Comparison of ENCODE assay signal across 1 cellular context in the genomic region with DNA sequence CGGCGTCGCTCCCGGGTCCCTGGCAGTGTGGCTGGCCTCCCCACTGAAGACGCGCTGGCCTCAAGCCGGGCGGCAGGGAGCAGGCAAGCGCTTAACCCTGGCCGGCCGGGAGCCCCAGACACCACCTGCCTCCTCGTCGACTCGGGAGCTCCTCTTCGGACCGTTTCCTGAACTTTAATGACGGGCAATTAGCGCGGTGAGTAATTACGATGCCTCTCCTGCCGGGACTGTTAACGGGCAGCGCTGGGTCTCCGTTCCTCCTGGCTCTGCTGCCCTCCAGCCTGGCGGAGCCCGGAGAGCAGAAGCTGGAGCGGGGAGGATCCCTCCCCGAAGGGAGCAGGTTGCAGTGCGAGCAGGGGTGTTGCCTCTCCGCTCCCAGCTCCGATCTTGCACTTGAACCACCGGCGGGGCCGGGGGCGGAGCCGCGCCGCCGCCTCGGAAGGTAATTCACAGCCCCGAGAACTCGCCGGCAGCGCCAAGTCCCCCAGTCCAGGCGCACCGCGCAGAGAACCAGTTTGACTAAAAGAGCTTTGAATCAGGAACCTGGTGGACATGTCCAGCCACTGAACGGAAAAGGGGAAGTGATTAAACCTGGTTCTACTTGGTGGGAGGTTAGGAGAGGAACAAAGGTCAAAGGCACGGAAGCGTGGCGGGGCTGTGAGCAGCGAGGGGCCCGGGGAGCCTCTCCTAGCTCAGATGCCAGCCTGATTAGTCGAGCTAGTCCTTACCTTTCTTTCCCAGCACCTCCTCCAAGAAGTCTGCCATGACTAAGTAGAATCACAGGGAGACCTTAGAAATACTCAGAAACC.
A peak's percentile ranks its signal among the peaks of the same experiment; 100 is the strongest.
TF ChIP-seq lines count a peak whose summit lies in the region.

No MANE protein-coding gene starts in this region.

TF ChIP-seq in HepG2, 621 proteins besides CTCF, POLR2A, EP300 and RAD21 (continued from another document and continues in another):
- TF ChIP-seq, protein P1, sequence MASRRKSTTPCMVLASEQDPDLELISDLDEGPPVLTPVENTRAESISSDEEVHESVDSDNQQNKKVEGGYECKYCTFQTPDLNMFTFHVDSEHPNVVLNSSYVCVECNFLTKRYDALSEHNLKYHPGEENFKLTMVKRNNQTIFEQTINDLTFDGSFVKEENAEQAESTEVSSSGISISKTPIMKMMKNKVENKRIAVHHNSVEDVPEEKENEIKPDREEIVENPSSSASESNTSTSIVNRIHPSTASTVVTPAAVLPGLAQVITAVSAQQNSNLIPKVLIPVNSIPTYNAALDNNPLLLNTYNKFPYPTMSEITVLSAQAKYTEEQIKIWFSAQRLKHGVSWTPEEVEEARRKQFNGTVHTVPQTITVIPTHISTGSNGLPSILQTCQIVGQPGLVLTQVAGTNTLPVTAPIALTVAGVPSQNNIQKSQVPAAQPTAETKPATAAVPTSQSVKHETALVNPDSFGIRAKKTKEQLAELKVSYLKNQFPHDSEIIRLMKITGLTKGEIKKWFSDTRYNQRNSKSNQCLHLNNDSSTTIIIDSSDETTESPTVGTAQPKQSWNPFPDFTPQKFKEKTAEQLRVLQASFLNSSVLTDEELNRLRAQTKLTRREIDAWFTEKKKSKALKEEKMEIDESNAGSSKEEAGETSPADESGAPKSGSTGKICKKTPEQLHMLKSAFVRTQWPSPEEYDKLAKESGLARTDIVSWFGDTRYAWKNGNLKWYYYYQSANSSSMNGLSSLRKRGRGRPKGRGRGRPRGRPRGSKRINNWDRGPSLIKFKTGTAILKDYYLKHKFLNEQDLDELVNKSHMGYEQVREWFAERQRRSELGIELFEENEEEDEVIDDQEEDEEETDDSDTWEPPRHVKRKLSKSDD (CRISPR knock-in tag; IDR thresholded peaks at IDR 0.05; ENCODE audit: low read depth): no peak
- no peak; the same call in 1 of the 2 replicates for TF ChIP-seq DNMT1 (CRISPR knock-in tag; IDR thresholded peaks at IDR 0.05)
- no peak for TF ChIP-seq NR1H2 (CRISPR knock-in tag; IDR thresholded peaks at IDR 0.05; ENCODE audit: borderline replicate concordance, low read depth)
- TF ChIP-seq ZNF251 (CRISPR knock-in tag; IDR thresholded peaks at IDR 0.05): no peak
- no peak for TF ChIP-seq ZFP1 (CRISPR knock-in tag; IDR thresholded peaks at IDR 0.05)
- TF ChIP-seq, protein P2, sequence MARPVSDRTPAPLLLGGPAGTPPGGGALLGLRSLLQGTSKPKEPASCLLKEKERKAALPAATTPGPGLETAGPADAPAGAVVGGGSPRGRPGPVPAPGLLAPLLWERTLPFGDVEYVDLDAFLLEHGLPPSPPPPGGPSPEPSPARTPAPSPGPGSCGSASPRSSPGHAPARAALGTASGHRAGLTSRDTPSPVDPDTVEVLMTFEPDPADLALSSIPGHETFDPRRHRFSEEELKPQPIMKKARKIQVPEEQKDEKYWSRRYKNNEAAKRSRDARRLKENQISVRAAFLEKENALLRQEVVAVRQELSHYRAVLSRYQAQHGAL (CRISPR knock-in tag; IDR thresholded peaks at IDR 0.05; ENCODE audit: not compliant biosample characterization): no peak
- TF ChIP-seq REL (CRISPR knock-in tag; conservative IDR thresholded peaks at IDR 0.05): no peak
- no peak for TF ChIP-seq ZNF678 (CRISPR knock-in tag; IDR thresholded peaks at IDR 0.05)
- TF ChIP-seq, protein P3, sequence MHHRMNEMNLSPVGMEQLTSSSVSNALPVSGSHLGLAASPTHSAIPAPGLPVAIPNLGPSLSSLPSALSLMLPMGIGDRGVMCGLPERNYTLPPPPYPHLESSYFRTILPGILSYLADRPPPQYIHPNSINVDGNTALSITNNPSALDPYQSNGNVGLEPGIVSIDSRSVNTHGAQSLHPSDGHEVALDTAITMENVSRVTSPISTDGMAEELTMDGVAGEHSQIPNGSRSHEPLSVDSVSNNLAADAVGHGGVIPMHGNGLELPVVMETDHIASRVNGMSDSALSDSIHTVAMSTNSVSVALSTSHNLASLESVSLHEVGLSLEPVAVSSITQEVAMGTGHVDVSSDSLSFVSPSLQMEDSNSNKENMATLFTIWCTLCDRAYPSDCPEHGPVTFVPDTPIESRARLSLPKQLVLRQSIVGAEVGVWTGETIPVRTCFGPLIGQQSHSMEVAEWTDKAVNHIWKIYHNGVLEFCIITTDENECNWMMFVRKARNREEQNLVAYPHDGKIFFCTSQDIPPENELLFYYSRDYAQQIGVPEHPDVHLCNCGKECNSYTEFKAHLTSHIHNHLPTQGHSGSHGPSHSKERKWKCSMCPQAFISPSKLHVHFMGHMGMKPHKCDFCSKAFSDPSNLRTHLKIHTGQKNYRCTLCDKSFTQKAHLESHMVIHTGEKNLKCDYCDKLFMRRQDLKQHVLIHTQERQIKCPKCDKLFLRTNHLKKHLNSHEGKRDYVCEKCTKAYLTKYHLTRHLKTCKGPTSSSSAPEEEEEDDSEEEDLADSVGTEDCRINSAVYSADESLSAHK (CRISPR knock-in tag; IDR thresholded peaks at IDR 0.05; ENCODE audit: borderline replicate concordance): no peak
- TF ChIP-seq ISX (CRISPR knock-in tag; conservative IDR thresholded peaks at IDR 0.05): no peak
- TF ChIP-seq ZSCAN22 (CRISPR knock-in tag; IDR thresholded peaks at IDR 0.05): 0 out of 2 replicates have a peak, but pooled peaks have one; percentile 41
- TF ChIP-seq, protein P4, sequence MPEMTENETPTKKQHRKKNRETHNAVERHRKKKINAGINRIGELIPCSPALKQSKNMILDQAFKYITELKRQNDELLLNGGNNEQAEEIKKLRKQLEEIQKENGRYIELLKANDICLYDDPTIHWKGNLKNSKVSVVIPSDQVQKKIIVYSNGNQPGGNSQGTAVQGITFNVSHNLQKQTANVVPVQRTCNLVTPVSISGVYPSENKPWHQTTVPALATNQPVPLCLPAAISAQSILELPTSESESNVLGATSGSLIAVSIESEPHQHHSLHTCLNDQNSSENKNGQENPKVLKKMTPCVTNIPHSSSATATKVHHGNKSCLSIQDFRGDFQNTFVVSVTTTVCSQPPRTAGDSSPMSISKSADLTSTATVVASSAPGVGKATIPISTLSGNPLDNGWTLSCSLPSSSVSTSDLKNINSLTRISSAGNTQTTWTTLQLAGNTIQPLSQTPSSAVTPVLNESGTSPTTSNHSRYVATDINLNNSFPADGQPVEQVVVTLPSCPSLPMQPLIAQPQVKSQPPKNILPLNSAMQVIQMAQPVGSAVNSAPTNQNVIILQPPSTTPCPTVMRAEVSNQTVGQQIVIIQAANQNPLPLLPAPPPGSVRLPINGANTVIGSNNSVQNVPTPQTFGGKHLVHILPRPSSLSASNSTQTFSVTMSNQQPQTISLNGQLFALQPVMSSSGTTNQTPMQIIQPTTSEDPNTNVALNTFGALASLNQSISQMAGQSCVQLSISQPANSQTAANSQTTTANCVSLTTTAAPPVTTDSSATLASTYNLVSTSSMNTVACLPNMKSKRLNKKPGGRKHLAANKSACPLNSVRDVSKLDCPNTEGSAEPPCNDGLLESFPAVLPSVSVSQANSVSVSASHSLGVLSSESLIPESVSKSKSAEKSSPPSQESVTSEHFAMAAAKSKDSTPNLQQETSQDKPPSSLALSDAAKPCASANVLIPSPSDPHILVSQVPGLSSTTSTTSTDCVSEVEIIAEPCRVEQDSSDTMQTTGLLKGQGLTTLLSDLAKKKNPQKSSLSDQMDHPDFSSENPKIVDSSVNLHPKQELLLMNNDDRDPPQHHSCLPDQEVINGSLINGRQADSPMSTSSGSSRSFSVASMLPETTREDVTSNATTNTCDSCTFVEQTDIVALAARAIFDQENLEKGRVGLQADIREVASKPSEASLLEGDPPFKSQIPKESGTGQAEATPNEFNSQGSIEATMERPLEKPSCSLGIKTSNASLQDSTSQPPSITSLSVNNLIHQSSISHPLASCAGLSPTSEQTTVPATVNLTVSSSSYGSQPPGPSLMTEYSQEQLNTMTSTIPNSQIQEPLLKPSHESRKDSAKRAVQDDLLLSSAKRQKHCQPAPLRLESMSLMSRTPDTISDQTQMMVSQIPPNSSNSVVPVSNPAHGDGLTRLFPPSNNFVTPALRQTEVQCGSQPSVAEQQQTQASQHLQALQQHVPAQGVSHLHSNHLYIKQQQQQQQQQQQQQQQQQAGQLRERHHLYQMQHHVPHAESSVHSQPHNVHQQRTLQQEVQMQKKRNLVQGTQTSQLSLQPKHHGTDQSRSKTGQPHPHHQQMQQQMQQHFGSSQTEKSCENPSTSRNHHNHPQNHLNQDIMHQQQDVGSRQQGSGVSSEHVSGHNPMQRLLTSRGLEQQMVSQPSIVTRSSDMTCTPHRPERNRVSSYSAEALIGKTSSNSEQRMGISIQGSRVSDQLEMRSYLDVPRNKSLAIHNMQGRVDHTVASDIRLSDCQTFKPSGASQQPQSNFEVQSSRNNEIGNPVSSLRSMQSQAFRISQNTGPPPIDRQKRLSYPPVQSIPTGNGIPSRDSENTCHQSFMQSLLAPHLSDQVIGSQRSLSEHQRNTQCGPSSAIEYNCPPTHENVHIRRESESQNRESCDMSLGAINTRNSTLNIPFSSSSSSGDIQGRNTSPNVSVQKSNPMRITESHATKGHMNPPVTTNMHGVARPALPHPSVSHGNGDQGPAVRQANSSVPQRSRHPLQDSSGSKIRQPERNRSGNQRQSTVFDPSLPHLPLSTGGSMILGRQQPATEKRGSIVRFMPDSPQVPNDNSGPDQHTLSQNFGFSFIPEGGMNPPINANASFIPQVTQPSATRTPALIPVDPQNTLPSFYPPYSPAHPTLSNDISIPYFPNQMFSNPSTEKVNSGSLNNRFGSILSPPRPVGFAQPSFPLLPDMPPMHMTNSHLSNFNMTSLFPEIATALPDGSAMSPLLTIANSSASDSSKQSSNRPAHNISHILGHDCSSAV (CRISPR knock-in tag; IDR thresholded peaks at IDR 0.05; ENCODE audit: borderline replicate concordance): no peak
- TF ChIP-seq ZNF44 (CRISPR knock-in tag; IDR thresholded peaks at IDR 0.05): no peak
- TF ChIP-seq TBP (CRISPR knock-in tag; IDR thresholded peaks at IDR 0.05): no peak
- no peak for TF ChIP-seq ZNF883 (CRISPR knock-in tag; IDR thresholded peaks at IDR 0.05; ENCODE audit: not compliant biosample characterization)
- TF ChIP-seq ZNF772 (CRISPR knock-in tag; IDR thresholded peaks at IDR 0.05): no peak
- no peak for TF ChIP-seq ZNF382 (CRISPR knock-in tag; IDR thresholded peaks at IDR 0.05; ENCODE audit: borderline replicate concordance)
- TF ChIP-seq, protein P5, sequence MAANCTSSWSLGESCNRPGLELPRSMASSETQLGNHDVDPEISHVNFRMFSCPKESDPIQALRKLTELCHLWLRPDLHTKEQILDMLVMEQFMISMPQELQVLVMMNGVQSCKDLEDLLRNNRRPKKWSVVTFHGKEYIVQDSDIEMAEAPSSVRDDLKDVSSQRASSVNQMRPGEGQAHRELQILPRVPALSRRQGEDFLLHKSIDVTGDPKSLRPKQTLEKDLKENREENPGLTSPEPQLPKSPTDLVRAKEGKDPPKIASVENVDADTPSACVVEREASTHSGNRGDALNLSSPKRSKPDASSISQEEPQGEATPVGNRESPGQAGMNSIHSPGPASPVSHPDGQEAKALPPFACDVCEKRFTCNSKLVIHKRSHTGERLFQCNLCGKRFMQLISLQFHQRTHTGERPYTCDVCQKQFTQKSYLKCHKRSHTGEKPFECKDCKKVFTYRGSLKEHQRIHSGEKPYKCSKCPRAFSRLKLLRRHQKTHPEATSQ (CRISPR knock-in tag; IDR thresholded peaks at IDR 0.05; ENCODE audit: borderline replicate concordance): no peak
- TF ChIP-seq, protein P6, sequence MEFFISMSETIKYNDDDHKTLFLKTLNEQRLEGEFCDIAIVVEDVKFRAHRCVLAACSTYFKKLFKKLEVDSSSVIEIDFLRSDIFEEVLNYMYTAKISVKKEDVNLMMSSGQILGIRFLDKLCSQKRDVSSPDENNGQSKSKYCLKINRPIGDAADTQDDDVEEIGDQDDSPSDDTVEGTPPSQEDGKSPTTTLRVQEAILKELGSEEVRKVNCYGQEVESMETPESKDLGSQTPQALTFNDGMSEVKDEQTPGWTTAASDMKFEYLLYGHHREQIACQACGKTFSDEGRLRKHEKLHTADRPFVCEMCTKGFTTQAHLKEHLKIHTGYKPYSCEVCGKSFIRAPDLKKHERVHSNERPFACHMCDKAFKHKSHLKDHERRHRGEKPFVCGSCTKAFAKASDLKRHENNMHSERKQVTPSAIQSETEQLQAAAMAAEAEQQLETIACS (CRISPR knock-in tag; IDR thresholded peaks at IDR 0.05): no peak
- TF ChIP-seq ZNF17 (CRISPR knock-in tag; IDR thresholded peaks at IDR 0.05): no peak
- no peak for TF ChIP-seq HMGA1 (CRISPR knock-in tag; conservative IDR thresholded peaks at IDR 0.05)
- TF ChIP-seq XBP1 (CRISPR knock-in tag; IDR thresholded peaks at IDR 0.05): no peak
- TF ChIP-seq, protein P7, sequence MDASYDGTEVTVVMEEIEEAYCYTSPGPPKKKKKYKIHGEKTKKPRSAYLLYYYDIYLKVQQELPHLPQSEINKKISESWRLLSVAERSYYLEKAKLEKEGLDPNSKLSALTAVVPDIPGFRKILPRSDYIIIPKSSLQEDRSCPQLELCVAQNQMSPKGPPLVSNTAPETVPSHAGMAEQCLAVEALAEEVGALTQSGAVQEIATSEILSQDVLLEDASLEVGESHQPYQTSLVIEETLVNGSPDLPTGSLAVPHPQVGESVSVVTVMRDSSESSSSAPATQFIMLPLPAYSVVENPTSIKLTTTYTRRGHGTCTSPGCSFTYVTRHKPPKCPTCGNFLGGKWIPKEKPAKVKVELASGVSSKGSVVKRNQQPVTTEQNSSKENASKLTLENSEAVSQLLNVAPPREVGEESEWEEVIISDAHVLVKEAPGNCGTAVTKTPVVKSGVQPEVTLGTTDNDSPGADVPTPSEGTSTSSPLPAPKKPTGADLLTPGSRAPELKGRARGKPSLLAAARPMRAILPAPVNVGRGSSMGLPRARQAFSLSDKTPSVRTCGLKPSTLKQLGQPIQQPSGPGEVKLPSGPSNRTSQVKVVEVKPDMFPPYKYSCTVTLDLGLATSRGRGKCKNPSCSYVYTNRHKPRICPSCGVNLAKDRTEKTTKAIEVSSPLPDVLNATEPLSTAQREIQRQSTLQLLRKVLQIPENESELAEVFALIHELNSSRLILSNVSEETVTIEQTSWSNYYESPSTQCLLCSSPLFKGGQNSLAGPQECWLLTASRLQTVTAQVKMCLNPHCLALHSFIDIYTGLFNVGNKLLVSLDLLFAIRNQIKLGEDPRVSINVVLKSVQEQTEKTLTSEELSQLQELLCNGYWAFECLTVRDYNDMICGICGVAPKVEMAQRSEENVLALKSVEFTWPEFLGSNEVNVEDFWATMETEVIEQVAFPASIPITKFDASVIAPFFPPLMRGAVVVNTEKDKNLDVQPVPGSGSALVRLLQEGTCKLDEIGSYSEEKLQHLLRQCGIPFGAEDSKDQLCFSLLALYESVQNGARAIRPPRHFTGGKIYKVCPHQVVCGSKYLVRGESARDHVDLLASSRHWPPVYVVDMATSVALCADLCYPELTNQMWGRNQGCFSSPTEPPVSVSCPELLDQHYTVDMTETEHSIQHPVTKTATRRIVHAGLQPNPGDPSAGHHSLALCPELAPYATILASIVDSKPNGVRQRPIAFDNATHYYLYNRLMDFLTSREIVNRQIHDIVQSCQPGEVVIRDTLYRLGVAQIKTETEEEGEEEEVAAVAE (CRISPR knock-in tag; IDR thresholded peaks at IDR 0.05; ENCODE audit: borderline replicate concordance): 0 out of 2 replicates have a peak, but pooled peaks have one; percentile 23
- TF ChIP-seq HNRNPK (IDR thresholded peaks at IDR 0.05; ENCODE audit: low read depth, low read length, poor library complexity, severe bottlenecking): no peak
- TF ChIP-seq, protein P8, sequence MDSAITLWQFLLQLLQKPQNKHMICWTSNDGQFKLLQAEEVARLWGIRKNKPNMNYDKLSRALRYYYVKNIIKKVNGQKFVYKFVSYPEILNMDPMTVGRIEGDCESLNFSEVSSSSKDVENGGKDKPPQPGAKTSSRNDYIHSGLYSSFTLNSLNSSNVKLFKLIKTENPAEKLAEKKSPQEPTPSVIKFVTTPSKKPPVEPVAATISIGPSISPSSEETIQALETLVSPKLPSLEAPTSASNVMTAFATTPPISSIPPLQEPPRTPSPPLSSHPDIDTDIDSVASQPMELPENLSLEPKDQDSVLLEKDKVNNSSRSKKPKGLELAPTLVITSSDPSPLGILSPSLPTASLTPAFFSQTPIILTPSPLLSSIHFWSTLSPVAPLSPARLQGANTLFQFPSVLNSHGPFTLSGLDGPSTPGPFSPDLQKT (CRISPR knock-in tag; IDR thresholded peaks at IDR 0.05; ENCODE audit: borderline replicate concordance): no peak
